In genomic region chr1:156931553-156931952, GRCh38 we compare ENCODE assay signal across 15 cellular contexts. TPM values are rescaled to one million over a fixed set of nuclear protein-coding genes. Genes with fewer than 3 reads are reported as not detected.
DNase-seq lines count a peak whose midpoint lies in the region; ATAC-seq and TF ChIP-seq lines count a peak whose summit lies in the region.
"Had no signal": no experiment of that assay in that cellular context is flagged by ENCODE, and none has a peak within 500 bp of the region (broad histone marks: within the 10 kb centered on the region; RNA-seq: fewer than 3 reads in every experiment).

No MANE protein-coding gene starts in this region.

- ATAC-seq in right cardiac atrium (peak; percentile 38 to 49), Right ventricle myocardium inferior (no peak), aorta (ENCODE audit: low FRiP score) (no peak)
- no peak for ATAC-seq in stimulated activated naive B cell treated with anti-CD40 and anti-IgM and Interleukin-4, amounts not matched to agents 10 μg/mL and 1 μg/mL and 100 μg/mL, for 72 hours (replicated peaks)

- no peaks in the 10 kb centered on the region for H3K4me1 ChIP-seq in right cardiac atrium (ENCODE audit: control insufficient read depth, insufficient read depth, low read length)
- H3K4me1 ChIP-seq in aorta (ENCODE audit: control insufficient read depth in 1 of 2, insufficient read depth in 2 of 2, low read length in 2 of 2), result no peaks in the 10 kb centered on the region
- H3K4me1 ChIP-seq in MM.1S (ENCODE audit: low read length), result peaks cover 7% of the 10 kb centered on the region; the same call in 1 of the 2 replicates
- H3K4me1 ChIP-seq: colonic mucosa had no signal

- peaks cover 57 to 61% of the 10 kb centered on the region in 2 donors for H3K27me3 Mint-ChIP-seq in stimulated activated naive B cell treated with anti-CD40 and anti-IgM and Interleukin-4, amounts not matched to agents 10 μg/mL and 1 μg/mL and 100 μg/mL, for 72 hours

- no peak overlapping the region for H3K27ac Mint-ChIP-seq in stimulated activated naive B cell treated with anti-CD40 and anti-IgM and Interleukin-4, amounts not matched to agents 10 μg/mL and 1 μg/mL and 100 μg/mL, for 72 hours
- H3K27ac Mint-ChIP-seq: activated B cell treated with CpG ODN at 0.5 μM for 24 hours; activated naive CD8-positive, alpha-beta T cell treated with anti-CD3 and anti-CD28 coated beads, Interleukin-2, amount 10 ng/mL, durations not matched to agents 7 days and 5 days; IgD-negative memory B cell had no signal

- no peak overlapping the region for H2AFZ ChIP-seq in MM.1S (ENCODE audit: low read length)

- TF ChIP-seq CTCF in dorsolateral prefrontal cortex (IDR thresholded peaks at IDR 0.05 in 54 of 56, conservative IDR thresholded peaks at IDR 0.05 in 2 of 56; ENCODE audit: low read depth in 1 of 56, partially characterized antibody in 56 of 56) (no peak), MM.1S (IDR thresholded peaks at IDR 0.05; ENCODE audit: low read length) (no peak)

- H3K4me1 Mint-ChIP-seq in stimulated activated naive B cell treated with anti-CD40 and anti-IgM and Interleukin-4, amounts not matched to agents 10 μg/mL and 1 μg/mL and 100 μg/mL, for 72 hours, result peaks cover 6 to 17% of the 10 kb centered on the region in 2 donors

- H3K27ac ChIP-seq in right cardiac atrium (ENCODE audit: low read length) (no peak overlapping the region), dorsolateral prefrontal cortex (peak overlapping the region in 5 of 59 donors; percentile 3 to 31 (median 17)), aorta (ENCODE audit: low read depth in 1 of 2, low read length in 2 of 2) (no peak overlapping the region), MM.1S (ENCODE audit: low read length) (no peak overlapping the region)
- H3K27ac ChIP-seq: colonic mucosa had no signal

- DNase-seq in right cardiac atrium, result no peak
- DNase-seq in Right ventricle myocardium inferior (ENCODE audit: missing footprints), result no peak
- no peak for DNase-seq in dorsolateral prefrontal cortex
- DNase-seq in medulla oblongata (ENCODE audit: extremely low spot score), result peak; percentile 26
- DNase-seq in aorta, result peak; percentile 32 to 44
- DNase-seq in MM.1S, result no peak
- DNase-seq in UCSD-AML1 (lab: John Stamatoyannopoulos, UW; ENCODE audit: unreplicated experiment), result no peak
- DNase-seq in stimulated activated naive B cell treated with anti-CD40 and anti-IgM and Interleukin-4, amounts not matched to agents 10 μg/mL and 1 μg/mL and 100 μg/mL, for 72 hours, result no peak
- DNase-seq: activated B cell treated with CpG ODN at 0.5 μM for 24 hours; activated naive CD8-positive, alpha-beta T cell treated with anti-CD3 and anti-CD28 coated beads, Interleukin-2, amount 10 ng/mL, durations not matched to agents 7 days and 5 days; colonic mucosa; NCI-H1092 treated with DMSO at 0.1 percent for 48 hours; stimulated activated CD4-positive, alpha-beta T cell treated with anti-CD3 and anti-CD28 coated beads, Interleukin-12 subunit alpha, Interleukin-12 subunit beta, amount 100 ng/mL, for 4 hours had no signal

- no peaks in the 10 kb centered on the region for H3K36me3 Mint-ChIP-seq in stimulated activated naive B cell treated with anti-CD40 and anti-IgM and Interleukin-4, amounts not matched to agents 10 μg/mL and 1 μg/mL and 100 μg/mL, for 72 hours
- H3K36me3 Mint-ChIP-seq: activated naive CD8-positive, alpha-beta T cell treated with anti-CD3 and anti-CD28 coated beads, Interleukin-2, amount 10 ng/mL, durations not matched to agents 7 days and 5 days had no signal

- H3K4me2 ChIP-seq in MM.1S (ENCODE audit: low read depth, low read length), result no peak overlapping the region

- H3K4me3 Mint-ChIP-seq in stimulated activated naive B cell treated with anti-CD40 and anti-IgM and Interleukin-4, amounts not matched to agents 10 μg/mL and 1 μg/mL and 100 μg/mL, for 72 hours, result no peak overlapping the region
- H3K4me3 Mint-ChIP-seq: activated B cell treated with CpG ODN at 0.5 μM for 24 hours; activated naive CD8-positive, alpha-beta T cell treated with anti-CD3 and anti-CD28 coated beads, Interleukin-2, amount 10 ng/mL, durations not matched to agents 7 days and 5 days; IgD-negative memory B cell had no signal

- H3K4me3 ChIP-seq in right cardiac atrium (ENCODE audit: low read length), result no peak overlapping the region
- peak overlapping the region in 49 of 59 donors; percentile 0 to 56 (median 24) for H3K4me3 ChIP-seq in dorsolateral prefrontal cortex
- H3K4me3 ChIP-seq in aorta (ENCODE audit: low read length in 2 of 2), result no peak overlapping the region
- H3K4me3 ChIP-seq in MM.1S (ENCODE audit: low read length), result no peak overlapping the region
- H3K4me3 ChIP-seq: colonic mucosa had no signal

- no peaks in the 10 kb centered on the region for H3K9me3 Mint-ChIP-seq in stimulated activated naive B cell treated with anti-CD40 and anti-IgM and Interleukin-4, amounts not matched to agents 10 μg/mL and 1 μg/mL and 100 μg/mL, for 72 hours
- H3K9me3 Mint-ChIP-seq: activated B cell treated with CpG ODN at 0.5 μM for 24 hours; activated naive CD8-positive, alpha-beta T cell treated with anti-CD3 and anti-CD28 coated beads, Interleukin-2, amount 10 ng/mL, durations not matched to agents 7 days and 5 days had no signal

- H3K79me2 ChIP-seq in MM.1S (ENCODE audit: low read length), result no peaks in the 10 kb centered on the region

- H3K9me2 ChIP-seq in MM.1S (replicated peaks; ENCODE audit: insufficient read depth, low read length), result no peaks in the 10 kb centered on the region

- no peaks in the 10 kb centered on the region for H4K20me1 ChIP-seq in MM.1S (ENCODE audit: insufficient read depth, low read length)

- H3K36me3 ChIP-seq in aorta (ENCODE audit: control insufficient read depth in 1 of 2, insufficient read depth in 2 of 2, low read length in 1 of 2), result no peaks in the 10 kb centered on the region
- no peaks in the 10 kb centered on the region for H3K36me3 ChIP-seq in MM.1S (replicated peaks; ENCODE audit: insufficient read depth, low read length)
- H3K36me3 ChIP-seq: colonic mucosa had no signal

- no peaks in the 10 kb centered on the region for H3K9me3 ChIP-seq in right cardiac atrium (ENCODE audit: control insufficient read depth, low read length)
- H3K9me3 ChIP-seq in aorta (ENCODE audit: control insufficient read depth, low read length), result no peaks in the 10 kb centered on the region
- no peaks in the 10 kb centered on the region for H3K9me3 ChIP-seq in MM.1S (replicated peaks; ENCODE audit: insufficient read depth, low read length)
- H3K9me3 ChIP-seq: colonic mucosa had no signal

- H3F3A ChIP-seq in MM.1S (ENCODE audit: insufficient read depth, low read length), result no peaks in the 10 kb centered on the region

- 35% methylated on average over 7 of the region's 7 CpGs for WGBS in right cardiac atrium
- 39 to 46% methylated on average over 7 of the region's 7 CpGs for WGBS in aorta, 2 donors

- no peak overlapping the region for H3K9ac ChIP-seq in MM.1S (ENCODE audit: low read length)

- H3K27me3 ChIP-seq in right cardiac atrium (ENCODE audit: control insufficient read depth, insufficient read depth) (no peaks in the 10 kb centered on the region), dorsolateral prefrontal cortex (peaks cover 0 to 25% (median 15%) of the 10 kb centered on the region in 45 donors), aorta (ENCODE audit: control insufficient read depth in 1 of 2, insufficient read depth in 2 of 2, low read length in 1 of 2) (no peaks in the 10 kb centered on the region), MM.1S (replicated peaks; ENCODE audit: insufficient read depth, low read length) (peaks cover 43% of the 10 kb centered on the region)

- intact Hi-C loops in right cardiac atrium (cut with DNase I) (no loop called here), Right ventricle myocardium inferior (cut with DNase I) (no loop called here), dorsolateral prefrontal cortex (cut with DNase I) (no loop called here), aorta (cut with DNase I) (no loop called here)

RNA-seq across cellular contexts. Expression of gene LRRC71, which starts 11.1 kb away (rescaled TPM):
- total RNA-seq in right cardiac atrium (under 1 TPM in 1 of 4 donors, not detected in 3; 0.31 TPM), Right ventricle myocardium inferior (not detected), dorsolateral prefrontal cortex (under 1 TPM in 11 of 120 experiments, not detected in 109; 0.23 to 0.84 (median 0.42) TPM), aorta (1 to 10 TPM in 1 of 2 donors, under 1 TPM in 1; 0.42 to 1.3 TPM)
- polyA plus RNA-seq in right cardiac atrium (0.18 TPM), aorta (1 to 10 TPM in 1 of 2 donors, not detected in 1; 2.4 TPM)
- total RNA-seq: activated B cell treated with CpG ODN at 0.5 μM for 24 hours; activated naive CD8-positive, alpha-beta T cell treated with anti-CD3 and anti-CD28 coated beads, Interleukin-2, amount 10 ng/mL, durations not matched to agents 7 days and 5 days; colonic mucosa; H1 had no signal
- polyA plus RNA-seq: IgD-negative memory B cell had no signal

RNA-seq across cellular contexts. Expression of gene PEAR1, which starts 38.0 kb away (rescaled TPM):
- total RNA-seq in right cardiac atrium, result 10 to 100 TPM in 1 of 4 donors, 1 to 10 TPM in 3; 6.6 to 10.3 (median 8.5) TPM
- polyA plus RNA-seq in right cardiac atrium, result 6.9 TPM
- total RNA-seq in Right ventricle myocardium inferior, result 8.1 TPM
- total RNA-seq in dorsolateral prefrontal cortex, result 10 to 100 TPM in 7 of 120 experiments, 1 to 10 TPM in 113; 1.9 to 15.2 (median 5.0) TPM
- total RNA-seq in aorta, result 10 to 100 TPM; 17.4 to 32.9 TPM
- 10 to 100 TPM in 1 of 2 donors, 1 to 10 TPM in 1; 5.6 to 46.6 TPM for polyA plus RNA-seq in aorta
- total RNA-seq: activated B cell treated with CpG ODN at 0.5 μM for 24 hours had no signal
- polyA plus RNA-seq: IgD-negative memory B cell had no signal

Comparison
In these comparisons a context has a peak if more than half of its experiments do, and no peak if none do; other contexts are left out.
1. ATAC-seq: peak in right cardiac atrium (2 of 2); none in Right ventricle myocardium inferior (single experiment), aorta (single experiment) and stimulated activated naive B cell treated with anti-CD40 and anti-IgM and Interleukin-4, amounts not matched to agents 10 μg/mL and 1 μg/mL and 100 μg/mL, for 72 hours (0 of 2).
2. DNase-seq: peak in medulla oblongata (single experiment) and aorta (2 of 2); none in right cardiac atrium (0 of 3), Right ventricle myocardium inferior (single experiment), dorsolateral prefrontal cortex (0 of 10), MM.1S (single experiment), UCSD-AML1 (single experiment) and stimulated activated naive B cell treated with anti-CD40 and anti-IgM and Interleukin-4, amounts not matched to agents 10 μg/mL and 1 μg/mL and 100 μg/mL, for 72 hours (single experiment).
3. H3K4me3 ChIP-seq: peak in dorsolateral prefrontal cortex (49 of 59); none in right cardiac atrium (single experiment), aorta (0 of 2) and MM.1S (single experiment).